9 cellular contexts compared by ENCODE assay signal in the genomic region with DNA sequence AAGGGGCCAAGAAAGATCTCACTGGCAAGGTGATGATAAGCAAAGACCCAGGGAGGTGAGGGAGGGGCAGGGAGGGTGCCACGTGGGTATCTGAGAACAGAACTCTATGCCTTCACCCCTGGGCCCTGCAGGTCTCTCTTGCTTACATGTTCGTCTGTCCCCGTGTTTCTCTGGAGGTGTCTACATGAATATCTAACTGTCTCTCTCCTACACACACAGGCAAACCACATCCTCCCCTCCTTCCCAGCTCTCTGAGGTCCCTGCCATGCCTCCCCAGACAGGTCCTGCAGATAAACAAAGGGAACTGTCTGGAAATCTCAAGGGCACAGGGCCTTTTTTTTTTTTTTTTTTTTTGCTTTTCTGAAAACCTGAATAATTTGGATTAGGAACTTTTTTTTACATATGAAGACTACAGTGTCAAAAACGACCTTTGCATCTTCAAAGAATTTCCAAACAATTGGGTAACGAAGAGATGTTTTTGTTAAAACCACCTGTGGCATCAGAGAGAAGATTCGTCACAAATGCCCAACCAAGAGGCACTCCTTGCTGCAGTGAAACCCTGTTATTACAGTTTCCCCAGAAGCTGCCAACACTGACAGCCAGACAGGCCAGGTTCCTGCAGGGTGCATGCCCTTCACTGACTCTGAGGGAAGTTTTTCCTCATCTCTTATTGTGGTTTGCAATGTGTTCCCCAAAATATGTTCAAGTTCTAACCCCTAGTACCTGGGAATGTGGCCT. TPM values are rescaled to one million over a fixed set of nuclear protein-coding genes. Genes with fewer than 3 reads are reported as not detected.
DNase-seq lines count a peak whose midpoint lies in the region; ATAC-seq, FAIRE-seq and TF ChIP-seq lines count a peak whose summit lies in the region.
"Had no signal": no experiment of that assay in that cellular context is flagged by ENCODE, and none has a peak within 500 bp of the region (broad histone marks: within the 10 kb centered on the region; RNA-seq: fewer than 3 reads in every experiment).

No MANE protein-coding gene starts in this region.

- H3K9ac ChIP-seq in kidney (ENCODE audit: low read length in 2 of 2), result peak overlapping the region; percentile 43 to 65

- no peaks in the 10 kb centered on the region for H3K9me3 Mint-ChIP-seq in activated naive CD4-positive, alpha-beta T cell treated with anti-CD3 and anti-CD28 coated beads, Interleukin-2, amount 50 U/mL, for 24 hours
- H3K9me3 Mint-ChIP-seq: CD14-positive monocyte had no signal

- intact Hi-C loops in kidney (cut with DNase I), result no loop called here

- H3K27me3 Mint-ChIP-seq in activated naive CD4-positive, alpha-beta T cell treated with anti-CD3 and anti-CD28 coated beads, Interleukin-2, amount 50 U/mL, for 24 hours, result no peaks in the 10 kb centered on the region

- H3K4me3 ChIP-seq in kidney (ENCODE audit: low read length in 2 of 2), result peak overlapping the region in 1 of 2 donors; percentile 39

- H3K9me3 ChIP-seq in kidney (ENCODE audit: control insufficient read depth in 1 of 2, low read length in 2 of 2), result no peaks in the 10 kb centered on the region

- peak overlapping the region; percentile 76 to 85 for H3K27ac ChIP-seq in kidney (ENCODE audit: low read depth in 2 of 2, low read length in 2 of 2)

- FAIRE-seq in kidney (lab: Jason Lieb, UNC), result no peak

- in situ Hi-C loops in G401 (cut with HindIII; ENCODE audit: low sequenced_read_pairs), result no loop called here

- DNase-seq in stimulated activated CD4-positive, alpha-beta T cell treated with anti-CD3 and anti-CD28 coated beads, Interleukin-15, amount 100 ng/mL, for 24 hours, result peak; percentile 30
- no peak for DNase-seq in stimulated activated CD4-positive, alpha-beta T cell treated with anti-CD3 and anti-CD28 coated beads, Interleukin-2, amount 100 ng/mL, for 48 hours
- DNase-seq in kidney (peak; percentile 9), NK-92 (lab: John Stamatoyannopoulos, UW; ENCODE audit: unreplicated experiment) (no peak), G401 (ENCODE audit: low spot score) (no peak)

- no peaks in the 10 kb centered on the region for H3K36me3 ChIP-seq in kidney (ENCODE audit: control insufficient read depth in 1 of 2, insufficient read depth in 2 of 2, low read length in 2 of 2)

- H3K4me3 Mint-ChIP-seq in activated naive CD4-positive, alpha-beta T cell treated with anti-CD3 and anti-CD28 coated beads, Interleukin-2, amount 50 U/mL, for 24 hours, result peak overlapping the region; percentile 72
- H3K4me3 Mint-ChIP-seq: CD14-positive monocyte had no signal

- TF ChIP-seq CTCF in kidney (IDR thresholded peaks at IDR 0.05; ENCODE audit: borderline replicate concordance, extremely low read depth, insufficient read depth), result no peak

- no peak for ATAC-seq in GM18873 (IDR thresholded peaks at IDR 0.05; ENCODE audit: low FRiP score, unreplicated experiment)
- ATAC-seq in GM21515 (IDR thresholded peaks at IDR 0.05; ENCODE audit: unreplicated experiment), result no peak

- no peaks in the 10 kb centered on the region for H3K36me3 Mint-ChIP-seq in activated naive CD4-positive, alpha-beta T cell treated with anti-CD3 and anti-CD28 coated beads, Interleukin-2, amount 50 U/mL, for 24 hours
- H3K36me3 Mint-ChIP-seq: CD14-positive monocyte had no signal

- peaks cover 59% of the 10 kb centered on the region for H3K4me1 Mint-ChIP-seq in activated naive CD4-positive, alpha-beta T cell treated with anti-CD3 and anti-CD28 coated beads, Interleukin-2, amount 50 U/mL, for 24 hours

- peaks cover 35 to 38% of the 10 kb centered on the region in 2 donors for H3K4me1 ChIP-seq in kidney (ENCODE audit: control insufficient read depth in 1 of 2, insufficient read depth in 1 of 2, low read depth in 1 of 2, low read length in 2 of 2)

- peak overlapping the region; percentile 97 for H3K27ac Mint-ChIP-seq in activated naive CD4-positive, alpha-beta T cell treated with anti-CD3 and anti-CD28 coated beads, Interleukin-2, amount 50 U/mL, for 24 hours
- H3K27ac Mint-ChIP-seq: CD14-positive monocyte had no signal

RNA-seq across cellular contexts. Expression of a gene that starts 17.8 kb away (rescaled TPM):
- 64.4 TPM for total RNA-seq in kidney
- 83.8 TPM for polyA plus RNA-seq in kidney (ENCODE audit: insufficient read depth, low read depth, low replicate concordance)
- total RNA-seq in G401 (2014; rRNA removed; shearing (Covaris generic)), result 1.5 and 2.7 TPM in 2 replicates

RNA-seq across cellular contexts. Expression of a gene that starts 21.6 kb away (rescaled TPM):
- total RNA-seq in kidney, result 61.5 TPM
- polyA plus RNA-seq in kidney (ENCODE audit: insufficient read depth, low read depth, low replicate concordance), result 53.9 TPM
- 79.4 and 98.0 TPM in 2 replicates for total RNA-seq in G401 (2014; rRNA removed; shearing (Covaris generic))

Comparison
In these comparisons a context has a peak if more than half of its experiments do, and no peak if none do; other contexts are left out.
1. DNase-seq: peak in stimulated activated CD4-positive, alpha-beta T cell treated with anti-CD3 and anti-CD28 coated beads, Interleukin-15, amount 100 ng/mL, for 24 hours (single experiment) and kidney (single experiment); none in stimulated activated CD4-positive, alpha-beta T cell treated with anti-CD3 and anti-CD28 coated beads, Interleukin-2, amount 100 ng/mL, for 48 hours (0 of 2), NK-92 (single experiment) and G401 (single experiment).
2. RNA of a gene that starts 17.8 kb away (total RNA-seq): 64.4 TPM in kidney (single experiment); 1.5 to 2.7 TPM in G401; every median in the first group is over 10 times any median in the second.